In the genomic region with DNA sequence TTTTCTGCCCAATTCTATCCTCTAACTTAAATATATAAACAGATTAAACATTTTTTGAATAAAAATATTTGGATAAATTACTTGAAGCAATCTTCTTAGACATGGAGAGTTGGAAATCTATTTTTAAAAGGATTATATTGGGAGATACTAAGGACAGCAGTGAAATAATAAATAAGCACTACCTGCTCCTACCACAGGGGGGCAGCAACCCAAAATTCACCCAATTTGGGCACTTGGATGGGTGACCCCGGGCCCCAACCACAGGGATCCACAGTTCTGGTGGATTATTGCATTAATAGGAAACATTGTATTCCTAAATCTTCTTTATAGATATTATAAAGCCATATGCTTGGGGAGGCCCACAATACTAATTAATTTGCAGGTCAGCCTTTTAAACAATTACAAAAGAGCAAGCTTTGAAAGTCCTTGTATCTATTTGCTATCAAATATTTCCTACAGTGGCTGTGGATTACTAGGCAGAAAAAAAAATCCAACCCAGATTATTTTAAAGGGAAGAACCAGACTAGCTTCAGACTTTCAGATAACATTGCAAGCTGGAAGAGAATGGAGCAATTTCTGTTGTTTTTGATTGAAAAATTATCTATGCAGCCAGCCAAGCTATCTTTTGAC, we compare ENCODE assay signal across 1 cellular context.
TF ChIP-seq lines count a peak whose summit lies in the region.

No MANE protein-coding gene starts in this region.

TF ChIP-seq in K562, 482 proteins besides CTCF, POLR2A, EP300 and RAD21 (continued from another document):
- TF ChIP-seq GATA2 (CRISPR knock-in tag; IDR thresholded peaks at IDR 0.05) (no peak), KLF1 (tag; IDR thresholded peaks at IDR 0.05) (no peak), SMC3 (conservative IDR thresholded peaks at IDR 0.05; ENCODE audit: insufficient read depth, low read depth, low read length) (peak; percentile 38; the same call in 1 of the 2 replicates), KAT2B (IDR thresholded peaks at IDR 0.05; ENCODE audit: low read depth, low read length) (no peak), DDX20 (tag; IDR thresholded peaks at IDR 0.05; ENCODE audit: low read depth) (no peak), HLTF (IDR thresholded peaks at IDR 0.05) (no peak), SMAD2 (IDR thresholded peaks at IDR 0.05; ENCODE audit: low read depth, low read length) (no peak), KLF16 (IDR thresholded peaks at IDR 0.05) (peak; percentile 27; the same call in 1 of the 2 replicates)
